In the genomic region with DNA sequence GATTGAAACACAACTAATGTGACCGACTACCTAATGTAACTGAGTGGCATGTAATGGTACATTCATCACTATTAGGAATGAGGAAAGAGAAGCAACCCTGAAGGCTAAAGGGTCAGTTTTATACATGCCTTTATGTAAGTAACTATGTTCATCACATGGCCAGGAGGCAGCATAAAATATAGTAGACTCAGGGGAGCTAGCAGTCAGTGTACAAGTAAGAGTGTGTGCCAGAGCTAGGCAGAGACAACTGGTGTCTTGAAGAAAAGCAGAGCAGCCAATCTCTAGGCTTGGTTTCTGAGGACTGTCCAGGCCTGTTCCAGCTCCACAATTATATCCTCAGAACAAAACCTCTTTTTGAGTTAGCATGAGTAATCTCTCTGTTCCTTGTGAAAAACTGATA, we compare ENCODE assay signal across 1 cellular context.
TF ChIP-seq lines count a peak whose summit lies in the region.

No MANE protein-coding gene starts in this region.

TF ChIP-seq in K562, 482 proteins besides CTCF, POLR2A, EP300 and RAD21:
- TF ChIP-seq MCM3 (IDR thresholded peaks at IDR 0.05) = no peak
- TF ChIP-seq JUND (IDR thresholded peaks at IDR 0.05; ENCODE audit: borderline replicate concordance, low read depth, low read length) = no peak
- no peak for TF ChIP-seq JUND (tag; IDR thresholded peaks at IDR 0.05; ENCODE audit: borderline replicate concordance, low read depth, low read length)
- TF ChIP-seq COPS2 (conservative IDR thresholded peaks at IDR 0.05) = no peak
- TF ChIP-seq HDAC8 (tag; IDR thresholded peaks at IDR 0.05) = no peak
- TF ChIP-seq ZNF318 (IDR thresholded peaks at IDR 0.05; ENCODE audit: borderline replicate concordance in 1 of 2, low read depth in 1 of 2) = no peak
- no peak for TF ChIP-seq MGA (IDR thresholded peaks at IDR 0.05)
- no peak for TF ChIP-seq MXI1 (IDR thresholded peaks at IDR 0.05; ENCODE audit: low read depth, low read length)
- TF ChIP-seq FOXA3 (CRISPR knock-in tag; conservative IDR thresholded peaks at IDR 0.05 in 1 of 2, IDR thresholded peaks at IDR 0.05 in 1 of 2) = no peak
- no peak for TF ChIP-seq TAF9B (IDR thresholded peaks at IDR 0.05; ENCODE audit: partially characterized antibody)
- no peak for TF ChIP-seq NR2C1 (IDR thresholded peaks at IDR 0.05)
- TF ChIP-seq NR2C1 (tag; IDR thresholded peaks at IDR 0.05) = no peak
